Comparison of ENCODE assay signal across 1 cellular context in the genomic region with DNA sequence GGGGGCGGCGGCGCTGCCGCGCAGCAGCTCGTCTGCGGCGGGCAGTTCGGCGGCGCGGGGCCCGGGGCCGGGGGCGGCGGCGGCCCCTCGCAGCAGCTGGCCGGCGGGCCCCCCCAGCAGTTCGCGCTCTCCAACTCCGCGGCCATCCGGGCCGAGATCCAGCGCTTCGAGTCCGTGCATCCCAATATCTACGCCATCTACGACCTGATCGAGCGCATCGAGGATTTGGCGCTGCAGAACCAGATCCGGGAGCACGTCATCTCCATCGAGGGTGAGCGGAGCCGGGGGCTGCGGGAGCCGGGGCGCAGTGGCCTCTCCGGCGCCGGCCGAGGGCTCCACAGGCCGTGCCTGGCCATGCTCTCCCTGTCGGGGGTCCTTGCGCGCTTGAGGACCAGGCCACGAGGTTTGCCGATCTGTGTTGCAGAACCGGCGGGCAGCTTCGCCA.
TF ChIP-seq lines count a peak whose summit lies in the region.

No MANE protein-coding gene starts in this region.

TF ChIP-seq in K562, 482 proteins besides CTCF, POLR2A, EP300 and RAD21 (continues in another document):
- TF ChIP-seq, protein P1, sequence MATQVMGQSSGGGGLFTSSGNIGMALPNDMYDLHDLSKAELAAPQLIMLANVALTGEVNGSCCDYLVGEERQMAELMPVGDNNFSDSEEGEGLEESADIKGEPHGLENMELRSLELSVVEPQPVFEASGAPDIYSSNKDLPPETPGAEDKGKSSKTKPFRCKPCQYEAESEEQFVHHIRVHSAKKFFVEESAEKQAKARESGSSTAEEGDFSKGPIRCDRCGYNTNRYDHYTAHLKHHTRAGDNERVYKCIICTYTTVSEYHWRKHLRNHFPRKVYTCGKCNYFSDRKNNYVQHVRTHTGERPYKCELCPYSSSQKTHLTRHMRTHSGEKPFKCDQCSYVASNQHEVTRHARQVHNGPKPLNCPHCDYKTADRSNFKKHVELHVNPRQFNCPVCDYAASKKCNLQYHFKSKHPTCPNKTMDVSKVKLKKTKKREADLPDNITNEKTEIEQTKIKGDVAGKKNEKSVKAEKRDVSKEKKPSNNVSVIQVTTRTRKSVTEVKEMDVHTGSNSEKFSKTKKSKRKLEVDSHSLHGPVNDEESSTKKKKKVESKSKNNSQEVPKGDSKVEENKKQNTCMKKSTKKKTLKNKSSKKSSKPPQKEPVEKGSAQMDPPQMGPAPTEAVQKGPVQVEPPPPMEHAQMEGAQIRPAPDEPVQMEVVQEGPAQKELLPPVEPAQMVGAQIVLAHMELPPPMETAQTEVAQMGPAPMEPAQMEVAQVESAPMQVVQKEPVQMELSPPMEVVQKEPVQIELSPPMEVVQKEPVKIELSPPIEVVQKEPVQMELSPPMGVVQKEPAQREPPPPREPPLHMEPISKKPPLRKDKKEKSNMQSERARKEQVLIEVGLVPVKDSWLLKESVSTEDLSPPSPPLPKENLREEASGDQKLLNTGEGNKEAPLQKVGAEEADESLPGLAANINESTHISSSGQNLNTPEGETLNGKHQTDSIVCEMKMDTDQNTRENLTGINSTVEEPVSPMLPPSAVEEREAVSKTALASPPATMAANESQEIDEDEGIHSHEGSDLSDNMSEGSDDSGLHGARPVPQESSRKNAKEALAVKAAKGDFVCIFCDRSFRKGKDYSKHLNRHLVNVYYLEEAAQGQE (CRISPR knock-in tag; IDR thresholded peaks at IDR 0.05; ENCODE audit: low read depth), result peak; percentile 4; the same call in 1 of the 2 replicates
- peak; percentile 7 for TF ChIP-seq PCBP1 (IDR thresholded peaks at IDR 0.05; ENCODE audit: low read depth, low read length, poor library complexity, severe bottlenecking)
- TF ChIP-seq, protein P2, sequence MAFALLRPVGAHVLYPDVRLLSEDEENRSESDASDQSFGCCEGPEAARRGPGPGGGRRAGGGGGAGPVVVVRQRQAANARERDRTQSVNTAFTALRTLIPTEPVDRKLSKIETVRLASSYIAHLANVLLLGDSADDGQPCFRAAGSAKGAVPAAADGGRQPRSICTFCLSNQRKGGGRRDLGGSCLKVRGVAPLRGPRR (CRISPR knock-in tag; IDR thresholded peaks at IDR 0.05), result no peak
- TF ChIP-seq, protein P3, sequence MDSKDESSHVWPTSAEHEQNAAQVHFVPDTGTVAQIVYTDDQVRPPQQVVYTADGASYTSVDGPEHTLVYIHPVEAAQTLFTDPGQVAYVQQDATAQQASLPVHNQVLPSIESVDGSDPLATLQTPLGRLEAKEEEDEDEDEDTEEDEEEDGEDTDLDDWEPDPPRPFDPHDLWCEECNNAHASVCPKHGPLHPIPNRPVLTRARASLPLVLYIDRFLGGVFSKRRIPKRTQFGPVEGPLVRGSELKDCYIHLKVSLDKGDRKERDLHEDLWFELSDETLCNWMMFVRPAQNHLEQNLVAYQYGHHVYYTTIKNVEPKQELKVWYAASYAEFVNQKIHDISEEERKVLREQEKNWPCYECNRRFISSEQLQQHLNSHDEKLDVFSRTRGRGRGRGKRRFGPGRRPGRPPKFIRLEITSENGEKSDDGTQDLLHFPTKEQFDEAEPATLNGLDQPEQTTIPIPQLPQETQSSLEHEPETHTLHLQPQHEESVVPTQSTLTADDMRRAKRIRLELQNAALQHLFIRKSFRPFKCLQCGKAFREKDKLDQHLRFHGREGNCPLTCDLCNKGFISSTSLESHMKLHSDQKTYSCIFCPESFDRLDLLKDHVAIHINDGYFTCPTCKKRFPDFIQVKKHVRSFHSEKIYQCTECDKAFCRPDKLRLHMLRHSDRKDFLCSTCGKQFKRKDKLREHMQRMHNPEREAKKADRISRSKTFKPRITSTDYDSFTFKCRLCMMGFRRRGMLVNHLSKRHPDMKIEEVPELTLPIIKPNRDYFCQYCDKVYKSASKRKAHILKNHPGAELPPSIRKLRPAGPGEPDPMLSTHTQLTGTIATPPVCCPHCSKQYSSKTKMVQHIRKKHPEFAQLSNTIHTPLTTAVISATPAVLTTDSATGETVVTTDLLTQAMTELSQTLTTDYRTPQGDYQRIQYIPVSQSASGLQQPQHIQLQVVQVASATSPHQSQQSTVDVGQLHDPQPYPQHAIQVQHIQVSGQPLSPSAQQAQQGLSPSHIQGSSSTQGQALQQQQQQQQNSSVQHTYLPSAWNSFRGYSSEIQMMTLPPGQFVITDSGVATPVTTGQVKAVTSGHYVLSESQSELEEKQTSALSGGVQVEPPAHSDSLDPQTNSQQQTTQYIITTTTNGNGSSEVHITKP (IDR thresholded peaks at IDR 0.05; ENCODE audit: partially characterized antibody), result no peak
- TF ChIP-seq KDM5B (IDR thresholded peaks at IDR 0.05; ENCODE audit: insufficient replicate concordance, low read depth, low read length), result peak; percentile 65
- no peak for TF ChIP-seq ZNF668 (CRISPR knock-in tag; IDR thresholded peaks at IDR 0.05)
- TF ChIP-seq FUS (optimal IDR thresholded peaks at IDR 0.05; ENCODE audit: low read depth, low read length), result peak; percentile 1
- peak; percentile 14; the same call in 1 of the 2 replicates for TF ChIP-seq PHF8 (IDR thresholded peaks at IDR 0.05; ENCODE audit: borderline replicate concordance, low read length)
- TF ChIP-seq FOXA3 (CRISPR knock-in tag; conservative IDR thresholded peaks at IDR 0.05 in 1 of 2, IDR thresholded peaks at IDR 0.05 in 1 of 2), result peak in 1 of 2 experiments; percentile 63; a peak in 2 of 4 replicates
- no peak for TF ChIP-seq MYC (IDR thresholded peaks at IDR 0.05; ENCODE audit: low read depth, low read length)
- peak; percentile 84; the same call in 1 of the 2 replicates for TF ChIP-seq MYC (CRISPR knock-in tag; IDR thresholded peaks at IDR 0.05; ENCODE audit: borderline replicate concordance, low read depth)
- TF ChIP-seq, protein P4, sequence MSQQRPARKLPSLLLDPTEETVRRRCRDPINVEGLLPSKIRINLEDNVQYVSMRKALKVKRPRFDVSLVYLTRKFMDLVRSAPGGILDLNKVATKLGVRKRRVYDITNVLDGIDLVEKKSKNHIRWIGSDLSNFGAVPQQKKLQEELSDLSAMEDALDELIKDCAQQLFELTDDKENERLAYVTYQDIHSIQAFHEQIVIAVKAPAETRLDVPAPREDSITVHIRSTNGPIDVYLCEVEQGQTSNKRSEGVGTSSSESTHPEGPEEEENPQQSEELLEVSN (IDR thresholded peaks at IDR 0.05; ENCODE audit: borderline replicate concordance in 1 of 2, extremely low read depth in 1 of 2, insufficient read depth in 1 of 2, insufficient read length in 1 of 2, low read depth in 1 of 2, low read length in 1 of 2, poor library complexity in 1 of 2, severe bottlenecking in 1 of 2), result peak in 1 of 2 experiments; percentile 42
- TF ChIP-seq, protein P5, sequence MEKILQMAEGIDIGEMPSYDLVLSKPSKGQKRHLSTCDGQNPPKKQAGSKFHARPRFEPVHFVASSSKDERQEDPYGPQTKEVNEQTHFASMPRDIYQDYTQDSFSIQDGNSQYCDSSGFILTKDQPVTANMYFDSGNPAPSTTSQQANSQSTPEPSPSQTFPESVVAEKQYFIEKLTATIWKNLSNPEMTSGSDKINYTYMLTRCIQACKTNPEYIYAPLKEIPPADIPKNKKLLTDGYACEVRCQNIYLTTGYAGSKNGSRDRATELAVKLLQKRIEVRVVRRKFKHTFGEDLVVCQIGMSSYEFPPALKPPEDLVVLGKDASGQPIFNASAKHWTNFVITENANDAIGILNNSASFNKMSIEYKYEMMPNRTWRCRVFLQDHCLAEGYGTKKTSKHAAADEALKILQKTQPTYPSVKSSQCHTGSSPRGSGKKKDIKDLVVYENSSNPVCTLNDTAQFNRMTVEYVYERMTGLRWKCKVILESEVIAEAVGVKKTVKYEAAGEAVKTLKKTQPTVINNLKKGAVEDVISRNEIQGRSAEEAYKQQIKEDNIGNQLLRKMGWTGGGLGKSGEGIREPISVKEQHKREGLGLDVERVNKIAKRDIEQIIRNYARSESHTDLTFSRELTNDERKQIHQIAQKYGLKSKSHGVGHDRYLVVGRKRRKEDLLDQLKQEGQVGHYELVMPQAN (IDR thresholded peaks at IDR 0.05; ENCODE audit: borderline replicate concordance), result peak; percentile 80
- 0 out of 2 replicates have a peak, but pooled peaks have one; percentile 54 for TF ChIP-seq SMARCA5 (IDR thresholded peaks at IDR 0.05)
- 0 out of 2 replicates have a peak, but pooled peaks have one; percentile 37 for TF ChIP-seq SREBF1 (IDR thresholded peaks at IDR 0.05; ENCODE audit: borderline replicate concordance, low read depth, low read length)
- peak; percentile 47; the same call in 1 of the 2 replicates for TF ChIP-seq GATA2 (CRISPR knock-in tag; IDR thresholded peaks at IDR 0.05)
- TF ChIP-seq NFRKB (IDR thresholded peaks at IDR 0.05; ENCODE audit: low read depth), result peak; percentile 44; the same call in 1 of the 2 replicates
- TF ChIP-seq, protein P6, sequence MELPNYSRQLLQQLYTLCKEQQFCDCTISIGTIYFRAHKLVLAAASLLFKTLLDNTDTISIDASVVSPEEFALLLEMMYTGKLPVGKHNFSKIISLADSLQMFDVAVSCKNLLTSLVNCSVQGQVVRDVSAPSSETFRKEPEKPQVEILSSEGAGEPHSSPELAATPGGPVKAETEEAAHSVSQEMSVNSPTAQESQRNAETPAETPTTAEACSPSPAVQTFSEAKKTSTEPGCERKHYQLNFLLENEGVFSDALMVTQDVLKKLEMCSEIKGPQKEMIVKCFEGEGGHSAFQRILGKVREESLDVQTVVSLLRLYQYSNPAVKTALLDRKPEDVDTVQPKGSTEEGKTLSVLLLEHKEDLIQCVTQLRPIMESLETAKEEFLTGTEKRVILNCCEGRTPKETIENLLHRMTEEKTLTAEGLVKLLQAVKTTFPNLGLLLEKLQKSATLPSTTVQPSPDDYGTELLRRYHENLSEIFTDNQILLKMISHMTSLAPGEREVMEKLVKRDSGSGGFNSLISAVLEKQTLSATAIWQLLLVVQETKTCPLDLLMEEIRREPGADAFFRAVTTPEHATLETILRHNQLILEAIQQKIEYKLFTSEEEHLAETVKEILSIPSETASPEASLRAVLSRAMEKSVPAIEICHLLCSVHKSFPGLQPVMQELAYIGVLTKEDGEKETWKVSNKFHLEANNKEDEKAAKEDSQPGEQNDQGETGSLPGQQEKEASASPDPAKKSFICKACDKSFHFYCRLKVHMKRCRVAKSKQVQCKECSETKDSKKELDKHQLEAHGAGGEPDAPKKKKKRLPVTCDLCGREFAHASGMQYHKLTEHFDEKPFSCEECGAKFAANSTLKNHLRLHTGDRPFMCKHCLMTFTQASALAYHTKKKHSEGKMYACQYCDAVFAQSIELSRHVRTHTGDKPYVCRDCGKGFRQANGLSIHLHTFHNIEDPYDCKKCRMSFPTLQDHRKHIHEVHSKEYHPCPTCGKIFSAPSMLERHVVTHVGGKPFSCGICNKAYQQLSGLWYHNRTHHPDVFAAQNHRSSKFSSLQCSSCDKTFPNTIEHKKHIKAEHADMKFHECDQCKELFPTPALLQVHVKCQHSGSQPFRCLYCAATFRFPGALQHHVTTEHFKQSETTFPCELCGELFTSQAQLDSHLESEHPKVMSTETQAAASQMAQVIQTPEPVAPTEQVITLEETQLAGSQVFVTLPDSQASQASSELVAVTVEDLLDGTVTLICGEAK (IDR thresholded peaks at IDR 0.05), result peak; percentile 65
- TF ChIP-seq, protein P6 (CRISPR knock-in tag; IDR thresholded peaks at IDR 0.05), result no peak
- TF ChIP-seq CREM (IDR thresholded peaks at IDR 0.05; ENCODE audit: low read depth), result peak; percentile 56; the same call in 1 of the 2 replicates
- no peak for TF ChIP-seq DACH1 (IDR thresholded peaks at IDR 0.05; ENCODE audit: partially characterized antibody)
- peak; percentile 10; the same call in 1 of the 2 replicates for TF ChIP-seq JUND (IDR thresholded peaks at IDR 0.05; ENCODE audit: borderline replicate concordance, low read depth, low read length)
- TF ChIP-seq JUND (tag; IDR thresholded peaks at IDR 0.05; ENCODE audit: borderline replicate concordance, low read depth, low read length), result no peak
- TF ChIP-seq, protein P7, sequence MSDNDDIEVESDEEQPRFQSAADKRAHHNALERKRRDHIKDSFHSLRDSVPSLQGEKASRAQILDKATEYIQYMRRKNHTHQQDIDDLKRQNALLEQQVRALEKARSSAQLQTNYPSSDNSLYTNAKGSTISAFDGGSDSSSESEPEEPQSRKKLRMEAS (CRISPR knock-in tag; IDR thresholded peaks at IDR 0.05), result peak; percentile 68
- no peak for TF ChIP-seq ZNF316 (IDR thresholded peaks at IDR 0.05)
- TF ChIP-seq, protein P8, sequence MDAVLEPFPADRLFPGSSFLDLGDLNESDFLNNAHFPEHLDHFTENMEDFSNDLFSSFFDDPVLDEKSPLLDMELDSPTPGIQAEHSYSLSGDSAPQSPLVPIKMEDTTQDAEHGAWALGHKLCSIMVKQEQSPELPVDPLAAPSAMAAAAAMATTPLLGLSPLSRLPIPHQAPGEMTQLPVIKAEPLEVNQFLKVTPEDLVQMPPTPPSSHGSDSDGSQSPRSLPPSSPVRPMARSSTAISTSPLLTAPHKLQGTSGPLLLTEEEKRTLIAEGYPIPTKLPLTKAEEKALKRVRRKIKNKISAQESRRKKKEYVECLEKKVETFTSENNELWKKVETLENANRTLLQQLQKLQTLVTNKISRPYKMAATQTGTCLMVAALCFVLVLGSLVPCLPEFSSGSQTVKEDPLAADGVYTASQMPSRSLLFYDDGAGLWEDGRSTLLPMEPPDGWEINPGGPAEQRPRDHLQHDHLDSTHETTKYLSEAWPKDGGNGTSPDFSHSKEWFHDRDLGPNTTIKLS (IDR thresholded peaks at IDR 0.05; ENCODE audit: borderline replicate concordance, low read depth), result no peak
- 0 out of 2 replicates have a peak, but pooled peaks have one; percentile 11 for TF ChIP-seq PTBP1 (IDR thresholded peaks at IDR 0.05; ENCODE audit: low read depth, low read length)
- TF ChIP-seq, protein P9, sequence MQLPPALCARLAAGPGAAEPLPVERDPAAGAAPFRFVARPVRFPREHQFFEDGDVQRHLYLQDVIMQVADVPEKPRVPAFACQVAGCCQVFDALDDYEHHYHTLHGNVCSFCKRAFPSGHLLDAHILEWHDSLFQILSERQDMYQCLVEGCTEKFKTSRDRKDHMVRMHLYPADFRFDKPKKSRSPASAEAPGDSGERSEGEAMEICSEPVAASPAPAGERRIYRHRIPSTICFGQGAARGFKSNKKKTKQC (CRISPR knock-in tag; IDR thresholded peaks at IDR 0.05), result 0 out of 2 replicates have a peak, but pooled peaks have one; percentile 49
- peak; percentile 31 for TF ChIP-seq HNRNPLL (IDR thresholded peaks at IDR 0.05; ENCODE audit: low read depth, low read length, poor library complexity, severe bottlenecking)
